In genomic region chr17:17042381-17042736, GRCh38 we compare ENCODE assay signal across 8 cellular contexts. TPM values are rescaled to one million over a fixed set of nuclear protein-coding genes. Genes with fewer than 3 reads are reported as not detected.
DNase-seq lines count a peak whose midpoint lies in the region; ATAC-seq and TF ChIP-seq lines count a peak whose summit lies in the region.

A gene with protein sequence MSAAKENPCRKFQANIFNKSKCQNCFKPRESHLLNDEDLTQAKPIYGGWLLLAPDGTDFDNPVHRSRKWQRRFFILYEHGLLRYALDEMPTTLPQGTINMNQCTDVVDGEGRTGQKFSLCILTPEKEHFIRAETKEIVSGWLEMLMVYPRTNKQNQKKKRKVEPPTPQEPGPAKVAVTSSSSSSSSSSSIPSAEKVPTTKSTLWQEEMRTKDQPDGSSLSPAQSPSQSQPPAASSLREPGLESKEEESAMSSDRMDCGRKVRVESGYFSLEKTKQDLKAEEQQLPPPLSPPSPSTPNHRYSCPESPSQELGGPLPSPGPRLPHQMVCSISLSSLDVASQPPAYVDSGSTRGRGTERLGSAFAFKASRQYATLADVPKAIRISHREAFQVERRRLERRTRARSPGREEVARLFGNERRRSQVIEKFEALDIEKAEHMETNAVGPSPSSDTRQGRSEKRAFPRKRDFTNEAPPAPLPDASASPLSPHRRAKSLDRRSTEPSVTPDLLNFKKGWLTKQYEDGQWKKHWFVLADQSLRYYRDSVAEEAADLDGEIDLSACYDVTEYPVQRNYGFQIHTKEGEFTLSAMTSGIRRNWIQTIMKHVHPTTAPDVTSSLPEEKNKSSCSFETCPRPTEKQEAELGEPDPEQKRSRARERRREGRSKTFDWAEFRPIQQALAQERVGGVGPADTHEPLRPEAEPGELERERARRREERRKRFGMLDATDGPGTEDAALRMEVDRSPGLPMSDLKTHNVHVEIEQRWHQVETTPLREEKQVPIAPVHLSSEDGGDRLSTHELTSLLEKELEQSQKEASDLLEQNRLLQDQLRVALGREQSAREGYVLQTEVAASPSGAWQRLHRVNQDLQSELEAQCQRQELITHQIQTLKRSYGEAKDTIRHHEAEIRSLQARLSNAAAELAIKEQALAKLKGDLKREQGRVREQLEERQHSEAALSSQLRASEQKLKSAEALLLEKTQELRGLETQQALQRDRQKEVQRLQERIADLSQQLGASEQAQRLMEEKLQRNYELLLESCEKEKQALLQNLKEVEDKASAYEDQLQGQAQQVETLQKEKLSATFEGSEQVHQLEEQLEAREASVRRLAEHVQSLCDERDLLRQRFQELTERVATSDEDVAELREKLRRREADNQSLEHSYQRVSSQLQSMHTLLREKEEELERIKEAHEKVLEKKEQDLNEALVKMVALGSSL (N-terminal part only) (plus strand): TSS chr17:17042457. CDS start chr17:17042849, 392 bp downstream.

- H3K27ac ChIP-seq in SU-DHL-6 (ENCODE audit: low read depth, low read length) = no peak within 1 kb of the TSS
- peak within 1 kb of the TSS; percentile 98 for H3K27ac ChIP-seq in foreskin keratinocyte
- H3K27ac ChIP-seq in trophoblast cell (ENCODE audit: low read depth, low read length) = peak within 1 kb of the TSS; percentile 71

- peaks cover 14% of the 10 kb centered on the region for H3F3A ChIP-seq in SU-DHL-6 (ENCODE audit: insufficient read depth)

- H2BK12ac ChIP-seq in trophoblast cell (ENCODE audit: low read length) = peak within 1 kb of the TSS; percentile 75

- H3K9ac ChIP-seq in SU-DHL-6 (ENCODE audit: low read length) (peak within 1 kb of the TSS; percentile 62), trophoblast cell (ENCODE audit: low read length) (peak within 1 kb of the TSS; percentile 96)

- H3K4me3 ChIP-seq in SU-DHL-6 (ENCODE audit: insufficient read depth, low read length, poor library complexity, severe bottlenecking) (peak within 1 kb of the TSS; percentile 70), trophoblast cell (ENCODE audit: low read depth, low read length) (peak within 1 kb of the TSS; percentile 85)

- H3K27me3 ChIP-seq in SU-DHL-6 (ENCODE audit: low read length) (no peaks in the 10 kb centered on the region), foreskin keratinocyte (no peaks in the 10 kb centered on the region), trophoblast cell (ENCODE audit: insufficient read depth, low read length) (no peaks in the 10 kb centered on the region)

- peak within 1 kb of the TSS; percentile 85 for H3K18ac ChIP-seq in trophoblast cell (ENCODE audit: low read length)

- H3K79me2 ChIP-seq in SU-DHL-6 (ENCODE audit: insufficient read depth, low read length) (peaks cover 26% of the 10 kb centered on the region), trophoblast cell (ENCODE audit: control insufficient read depth, insufficient read depth, low read length, poor library complexity) (peaks cover 17% of the 10 kb centered on the region)

- no peak for DNase-seq in foreskin keratinocyte
- DNase-seq in trophoblast cell = no peak
- no peak for DNase-seq in midbrain (lab: John Stamatoyannopoulos, UW)
- no peak for DNase-seq in NCI-H2107 (lab: John Stamatoyannopoulos, UW)
- DNase-seq in NCI-H345 treated with DMSO at 0.1 percent for 48 hours (lab: John Stamatoyannopoulos, UW; ENCODE audit: unreplicated experiment) = no peak
- DNase-seq in NCI-H1092 treated with DMSO at 0.1 percent for 48 hours (lab: John Stamatoyannopoulos, UW) = no peak

- H3K79me1 ChIP-seq in trophoblast cell (ENCODE audit: low read length) = peaks cover 20% of the 10 kb centered on the region

- peak within 1 kb of the TSS; percentile 72 for H3K4me2 ChIP-seq in SU-DHL-6 (ENCODE audit: low read depth, low read length, poor library complexity, severe bottlenecking)
- H3K4me2 ChIP-seq in trophoblast cell (ENCODE audit: low read length) = peak within 1 kb of the TSS; percentile 100

- peak within 1 kb of the TSS; percentile 68 for H4K8ac ChIP-seq in trophoblast cell (ENCODE audit: low read depth, low read length)

- TF ChIP-seq CTCF in SU-DHL-6 (IDR thresholded peaks at IDR 0.05; ENCODE audit: insufficient read depth, low read length, poor library complexity, severe bottlenecking) (no peak), foreskin keratinocyte (conservative IDR thresholded peaks at IDR 0.05) (no peak)

- WGBS in trophoblast cell (ENCODE audit: extremely low coverage, insufficient coverage, insufficient read length) = no CpG with 5 or more reads among the region's 68 CpGs

- peak within 1 kb of the TSS; percentile 75 for H4K91ac ChIP-seq in trophoblast cell (ENCODE audit: low read depth, low read length)

- H2AFZ ChIP-seq in SU-DHL-6 (ENCODE audit: low read depth, low read length, severe bottlenecking) = peak within 1 kb of the TSS; percentile 91
- peak within 1 kb of the TSS; percentile 96 for H2AFZ ChIP-seq in trophoblast cell (ENCODE audit: insufficient read depth, low read length, poor library complexity)

- peak within 1 kb of the TSS; percentile 52 for H4K12ac ChIP-seq in trophoblast cell (ENCODE audit: low read depth, low read length)

- H3K23ac ChIP-seq in trophoblast cell (ENCODE audit: low read length) = no peak within 1 kb of the TSS

- no peaks in the 10 kb centered on the region for H3K9me3 ChIP-seq in SU-DHL-6 (ENCODE audit: insufficient read depth, low read length)
- no peaks in the 10 kb centered on the region for H3K9me3 ChIP-seq in trophoblast cell (ENCODE audit: insufficient read depth, low read depth, low read length)

- ATAC-seq in GM19463 (IDR thresholded peaks at IDR 0.05; ENCODE audit: unreplicated experiment) = peak; percentile 6
- no peak for ATAC-seq in foreskin keratinocyte

- H3K14ac ChIP-seq in trophoblast cell (ENCODE audit: low read length) = peak within 1 kb of the TSS; percentile 72

- peak within 1 kb of the TSS; percentile 60 for H2BK5ac ChIP-seq in trophoblast cell (ENCODE audit: low read depth, low read length, poor library complexity)

- no peaks in the 10 kb centered on the region for H3K9me2 ChIP-seq in SU-DHL-6 (replicated peaks; ENCODE audit: insufficient read depth, low read length)

- H3K36me3 ChIP-seq in SU-DHL-6 (ENCODE audit: low read length) = peaks cover 6% of the 10 kb centered on the region; the same call in 1 of the 2 replicates
- H3K36me3 ChIP-seq in trophoblast cell (ENCODE audit: control insufficient read depth in 1 of 2, insufficient read depth in 2 of 2, low read length in 2 of 2) = no peaks in the 10 kb centered on the region

- H3K4ac ChIP-seq in trophoblast cell (ENCODE audit: low read depth, low read length) = peak within 1 kb of the TSS; percentile 96

- peak within 1 kb of the TSS; percentile 85 for H2AK5ac ChIP-seq in trophoblast cell (ENCODE audit: low read length)

- peak within 1 kb of the TSS; percentile 89 for H2BK120ac ChIP-seq in trophoblast cell (ENCODE audit: insufficient read depth, low read length, poor library complexity)

- H3K4me1 ChIP-seq in foreskin keratinocyte = peaks cover 11% of the 10 kb centered on the region
- peaks cover 22 to 26% of the 10 kb centered on the region in 2 experiments for H3K4me1 ChIP-seq in trophoblast cell (ENCODE audit: control insufficient read depth in 1 of 2, insufficient read depth in 2 of 2, low read length in 2 of 2)

- H4K20me1 ChIP-seq in SU-DHL-6 (ENCODE audit: low read depth, low read length) = peaks cover 6% of the 10 kb centered on the region; the same call in 1 of the 2 replicates

RNA-seq across cellular contexts. Expression of the gene that starts here (rescaled TPM):
- 130 and 150 TPM in 2 replicates for total RNA-seq in foreskin keratinocyte
- 104 and 109 TPM in 2 replicates for polyA plus RNA-seq in foreskin keratinocyte
- 200 and 203 TPM in 2 replicates for polyA plus RNA-seq in trophoblast cell (2013)
